ENCODE assay signal across 8 cellular contexts in the genomic region with DNA sequence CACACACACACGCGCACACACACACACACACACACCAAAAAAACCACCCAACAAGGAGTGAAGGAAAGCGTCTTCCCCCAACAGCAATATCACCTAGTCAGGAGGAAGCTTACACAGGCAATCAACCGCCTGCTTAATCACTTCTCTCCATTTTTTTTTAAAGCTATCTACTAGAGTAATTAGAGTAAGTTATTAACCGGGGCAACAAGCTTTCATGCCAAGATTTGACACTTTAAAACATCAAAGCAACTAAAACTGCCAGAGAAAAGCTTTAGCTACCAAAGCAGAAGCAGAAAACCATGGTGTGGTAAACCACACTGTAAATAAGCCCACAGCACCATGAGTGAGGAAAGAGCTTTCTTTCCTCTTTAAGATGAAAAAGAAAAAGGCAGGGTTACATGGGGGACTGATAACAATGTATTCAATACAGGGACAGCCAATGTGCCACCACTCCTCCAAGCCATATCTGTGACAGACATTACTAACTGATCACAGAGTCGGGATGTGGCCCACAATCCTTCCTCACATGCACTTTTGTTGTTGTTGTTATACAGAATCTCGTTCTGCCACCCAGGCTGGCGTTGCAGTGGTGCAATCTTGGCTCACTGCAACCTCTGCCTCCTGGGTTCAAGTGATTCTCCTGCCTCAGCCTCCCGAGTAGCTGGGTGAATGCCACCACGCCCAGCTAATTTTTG.
DNase-seq lines count a peak whose midpoint lies in the region; ATAC-seq and TF ChIP-seq lines count a peak whose summit lies in the region.

No MANE protein-coding gene starts in this region.

- H3K27me3 ChIP-seq in Loucy (ENCODE audit: insufficient read depth, low read length, poor library complexity, severe bottlenecking) (peaks cover 84% of the 10 kb centered on the region), foreskin keratinocyte (no peaks in the 10 kb centered on the region), Caco-2 (replicated peaks; ENCODE audit: control insufficient read depth, insufficient read depth, low read length) (no peaks in the 10 kb centered on the region)

- peak overlapping the region; percentile 78 for H3K4me2 ChIP-seq in Loucy (ENCODE audit: low read depth, low read length, poor library complexity, severe bottlenecking)

- no peak overlapping the region for H3K27ac Mint-ChIP-seq in Caco-2 (ENCODE audit: unreplicated experiment)

- CTCF ChIA-PET in Caco-2 (lab: Charles Lee): no interaction called here

- TF ChIP-seq CTCF in Loucy (conservative IDR thresholded peaks at IDR 0.05; ENCODE audit: low read length) (no peak), astrocyte of the spinal cord (IDR thresholded peaks at IDR 0.05; ENCODE audit: low read depth, low read length) (no peak), foreskin keratinocyte (conservative IDR thresholded peaks at IDR 0.05) (no peak), Caco-2 (IDR thresholded peaks at IDR 0.05; ENCODE audit: insufficient read depth in 1 of 2, low read depth in 1 of 2, low read length in 1 of 2, severe bottlenecking in 1 of 2, unreplicated experiment in 1 of 2) (no peak)

- intact Hi-C loops in Caco-2 (cut with micrococcal nuclease; ENCODE audit: unreplicated experiment): no loop called here

- H3K9me3 Mint-ChIP-seq in Caco-2 (ENCODE audit: unreplicated experiment): no peaks in the 10 kb centered on the region

- POLR2A ChIA-PET in Caco-2 (lab: Charles Lee): no interaction called here

- H3F3A ChIP-seq in Loucy (ENCODE audit: low read depth): no peaks in the 10 kb centered on the region

- H4K20me1 ChIP-seq in Loucy (ENCODE audit: insufficient read depth, low read length, poor library complexity, severe bottlenecking): peaks cover 24% of the 10 kb centered on the region

- H3K36me3 Mint-ChIP-seq in Caco-2 (ENCODE audit: insufficient read depth, unreplicated experiment): peaks cover 11% of the 10 kb centered on the region

- H3K4me1 ChIP-seq in Loucy (ENCODE audit: insufficient read depth, low read length, poor library complexity, severe bottlenecking) (peaks cover 11% of the 10 kb centered on the region), foreskin keratinocyte (no peaks in the 10 kb centered on the region), Caco-2 (peaks cover 6% of the 10 kb centered on the region; the same call in 1 of the 2 replicates)

- DNase-seq in astrocyte of the spinal cord (ENCODE audit: low read depth, low spot score) (peak; percentile 45), retina (peak; percentile 30), foreskin keratinocyte (no peak), Caco-2 (no peak)

- no peaks in the 10 kb centered on the region for H3K79me2 ChIP-seq in Loucy (ENCODE audit: insufficient read depth, low read length)

- H3K27ac ChIP-seq in foreskin keratinocyte: no peak overlapping the region

- no peaks in the 10 kb centered on the region for H3K27me3 Mint-ChIP-seq in Caco-2 (ENCODE audit: insufficient read depth, unreplicated experiment)

- ATAC-seq in GM18909 (IDR thresholded peaks at IDR 0.05; ENCODE audit: poor library complexity, unreplicated experiment) (peak; percentile 68), foreskin keratinocyte (no peak), HG03196 (IDR thresholded peaks at IDR 0.05; ENCODE audit: unreplicated experiment) (no peak), GM18867 (IDR thresholded peaks at IDR 0.05; ENCODE audit: unreplicated experiment) (no peak)

- BruUV-seq in Caco-2 (replicated peaks; lab: Mats Ljungman, UMichigan): no TSS peak

- no peaks in the 10 kb centered on the region for H3K9me3 ChIP-seq in Loucy (ENCODE audit: insufficient read depth, low read depth, low read length)
- H3K9me3 ChIP-seq in Caco-2: no peaks in the 10 kb centered on the region

- no peaks in the 10 kb centered on the region for H3K9me2 ChIP-seq in Loucy (replicated peaks; ENCODE audit: low read depth, low read length)

- in situ Hi-C loops in astrocyte of the spinal cord (cut with HindIII; ENCODE audit: low sequenced_read_pairs): no loop called here

- H3K9ac ChIP-seq in Loucy (ENCODE audit: low read depth, low read length, poor library complexity, severe bottlenecking): no peak overlapping the region

- no peak overlapping the region for H3K4me3 Mint-ChIP-seq in Caco-2 (ENCODE audit: unreplicated experiment)

- H2AFZ ChIP-seq in Loucy (ENCODE audit: low read length): no peak overlapping the region

- H3K4me1 Mint-ChIP-seq in Caco-2 (ENCODE audit: low read depth, unreplicated experiment): peaks cover 6% of the 10 kb centered on the region

- H3K36me3 ChIP-seq in Loucy (ENCODE audit: insufficient read depth, low read length) (no peaks in the 10 kb centered on the region), Caco-2 (ENCODE audit: control insufficient read depth, insufficient read depth, low read length) (no peaks in the 10 kb centered on the region; the same call in 1 of the 2 replicates)

- peak overlapping the region; percentile 68 for H3K4me3 ChIP-seq in Loucy (ENCODE audit: low read length, poor library complexity, severe bottlenecking)
- H3K4me3 ChIP-seq in astrocyte of the spinal cord (ENCODE audit: low read depth, low read length): peak overlapping the region; percentile 12
- no peak overlapping the region for H3K4me3 ChIP-seq in Caco-2 (ENCODE audit: low read depth, low read length)

Comparison
In these comparisons a context has a peak if more than half of its experiments do, and no peak if none do; other contexts are left out.
1. DNase-seq: peak in astrocyte of the spinal cord (single experiment) and retina (single experiment); none in foreskin keratinocyte (0 of 2) and Caco-2 (0 of 2).